Comparison of ENCODE assay signal across 8 cellular contexts in genomic region chr17:50372708-50373556, GRCh38. TPM values are rescaled to one million over a fixed set of nuclear protein-coding genes. Genes with fewer than 3 reads are reported as not detected.
DNase-seq lines count a peak whose midpoint lies in the region; ATAC-seq, FAIRE-seq and TF ChIP-seq lines count a peak whose summit lies in the region.

Gene EME1 (plus strand): TSS chr17:50373229. CDS start chr17:50375209, 1,980 bp downstream.
Gene MRPL27 (minus strand): TSS chr17:50373184. CDS start chr17:50373170, 14 bp downstream.

- peaks cover 14% of the 10 kb centered on the region; the same call in 2 of the 3 replicates for H3K4me1 ChIP-seq in A549
- H3K4me1 ChIP-seq in mammary epithelial cell (ENCODE audit: insufficient read depth, low read length) = peaks cover 13% of the 10 kb centered on the region
- peaks cover 8 to 43% (median 28%) of the 10 kb centered on the region in 6 donors for H3K4me1 ChIP-seq in spleen

- in situ Hi-C loops in mammary epithelial cell (cut with MboI; ENCODE audit: low sequenced_read_pairs in 2 of 2) = no loop called here

- intact Hi-C loops in mammary epithelial cell (cut with micrococcal nuclease) = loop anchor here (2.0 kb wide), 1 partner anchor 24 kb away; the partner anchor contains the start of gene LRRC59
- intact Hi-C loops in spleen (cut with DNase I; ENCODE audit: low total_unique reads) = loop anchor here (10.0 kb wide), 1 partner anchor 102 kb away; the partner anchor contains the start of gene RSAD1

- no peaks in the 10 kb centered on the region for H4K20me1 ChIP-seq in mammary epithelial cell (ENCODE audit: insufficient read depth, low read length)

- DNase-seq in A549 (ENCODE audit: low read depth in 1 of 2, low spot score in 1 of 2) (peak; percentile 92 to 98), NCI-H2196 (lab: John Stamatoyannopoulos, UW; ENCODE audit: unreplicated experiment) (peak; percentile 86), WERI-Rb-1 (peak; percentile 91), mammary epithelial cell (peak; percentile 89), immature natural killer cell (peak; percentile 88 to 91 (median 89)), spleen (peak; percentile 95)

- peaks cover 4 to 5% (median 5%) of the 10 kb centered on the region in 3 donors for H3K27me3 Mint-ChIP-seq in immature natural killer cell (ENCODE audit: low read depth in 3 of 3)

- TSS peak; percentile 71 for BruUV-seq in mammary epithelial cell (replicated peaks; lab: Mats Ljungman, UMichigan)

- no peaks in the 10 kb centered on the region for H3K9me3 Mint-ChIP-seq in immature natural killer cell

- no peak for TF ChIP-seq RAD21 in A549 (conservative IDR thresholded peaks at IDR 0.05 in 1 of 2, IDR thresholded peaks at IDR 0.05 in 1 of 2)

- peak within 1 kb of the TSS; percentile 97 for H2AFZ ChIP-seq in mammary epithelial cell (ENCODE audit: low read depth, low read length)

- H3K4me2 ChIP-seq in A549 (peak within 1 kb of the TSS; percentile 81), mammary epithelial cell (ENCODE audit: insufficient read depth, low read depth, low read length) (peak within 1 kb of the TSS; percentile 87)

- dilution Hi-C loops in mammary epithelial cell (cut with HindIII; ENCODE audit: low sequenced_read_pairs) = no loop called here

- H3K4me3 Mint-ChIP-seq in immature natural killer cell = peak within 1 kb of the TSS; percentile 99 to 100 (median 99)

- CTCF ChIA-PET in A549 (lab: Yijun Ruan, JAX) = interaction anchor here (1.1 to 33.9 kb wide), 6 partner anchors 12 to 203 kb away, joined by 3 to 445 read pairs (median 4); partner anchors contain the start of genes COL1A1 and LRRC59
- CTCF ChIA-PET in mammary epithelial cell (lab: Charles Lee; ENCODE audit: low non-redundant PET) = no interaction called here

- peak within 1 kb of the TSS; percentile 97 to 100 (median 98) for H3K27ac Mint-ChIP-seq in immature natural killer cell

- peak; percentile 95 to 97 for ATAC-seq in A549
- peak; percentile 76 for ATAC-seq in GM18867 (IDR thresholded peaks at IDR 0.05; ENCODE audit: unreplicated experiment)
- ATAC-seq in HG03097 (IDR thresholded peaks at IDR 0.05; ENCODE audit: low FRiP score, unreplicated experiment) = peak; percentile 70

- H3K36me3 ChIP-seq in WERI-Rb-1 (peaks cover 49% of the 10 kb centered on the region), mammary epithelial cell (ENCODE audit: insufficient read depth, low read length) (peaks cover 20% of the 10 kb centered on the region), spleen (peaks cover 5 to 38% (median 28%) of the 10 kb centered on the region in 6 donors)

- no peak for TF ChIP-seq EP300 in A549 (IDR thresholded peaks at IDR 0.05)

- H3K27me3 ChIP-seq in WERI-Rb-1 (ENCODE audit: insufficient read depth, low read depth, severe bottlenecking) (no peaks in the 10 kb centered on the region), mammary epithelial cell (ENCODE audit: insufficient read depth, low read length) (no peaks in the 10 kb centered on the region), spleen (replicated peaks in 1 of 7) (no peaks in the 10 kb centered on the region)

- H3K4me1 Mint-ChIP-seq in immature natural killer cell = peaks cover 28 to 30% of the 10 kb centered on the region in 2 donors

- POLR2A ChIA-PET in A549 (lab: Yijun Ruan, JAX) = interaction anchor here (0.5 to 2.0 kb wide), 2 partner anchors 13 to 24 kb away, joined by 3 to 7 read pairs; partner anchors contain the start of gene LRRC59

- TF ChIP-seq POLR2A in A549 (IDR thresholded peaks at IDR 0.05; ENCODE audit: low read length) = peak; percentile 85
- TF ChIP-seq POLR2A in spleen (IDR thresholded peaks at IDR 0.05) = no peak

- TF ChIP-seq CTCF in A549 (IDR thresholded peaks at IDR 0.05) (no peak), WERI-Rb-1 (IDR thresholded peaks at IDR 0.05; ENCODE audit: low read depth, low read length) (no peak), mammary epithelial cell (conservative IDR thresholded peaks at IDR 0.05 in 1 of 2, IDR thresholded peaks at IDR 0.05 in 1 of 2; ENCODE audit: extremely low read depth in 1 of 2, insufficient read depth in 1 of 2, low read depth in 1 of 2, low read length in 2 of 2) (no peak), spleen (IDR thresholded peaks at IDR 0.05 in 8 of 11, conservative IDR thresholded peaks at IDR 0.05 in 3 of 11) (peak in 1 of 11 experiments; percentile 3)

- peak within 1 kb of the TSS; percentile 90 for H3K9ac ChIP-seq in mammary epithelial cell (ENCODE audit: insufficient read depth, low read length)

- WGBS in A549 (ENCODE audit: missing lambda C conversion rate) = under 1% methylated on average over 43 of the region's 45 CpGs
- WGBS in mammary epithelial cell (ENCODE audit: low coverage, missing lambda C conversion rate) = 2% methylated on average over 29 of the region's 45 CpGs
- 1 to 2% (median 2%) methylated on average over 36 to 45 of the region's 45 CpGs for WGBS in spleen, 5 donors

- H3K9me3 ChIP-seq in A549 (no peaks in the 10 kb centered on the region), WERI-Rb-1 (ENCODE audit: severe bottlenecking) (no peaks in the 10 kb centered on the region), mammary epithelial cell (replicated peaks; ENCODE audit: insufficient read depth, low read length) (no peaks in the 10 kb centered on the region), spleen (no peaks in the 10 kb centered on the region)

- H3K4me3 ChIP-seq in A549 (peak within 1 kb of the TSS; percentile 70), WERI-Rb-1 (ENCODE audit: low read depth, low read length) (peak within 1 kb of the TSS; percentile 83), mammary epithelial cell (replicated peaks in 1 of 3; ENCODE audit: insufficient read depth in 1 of 3, low read depth in 2 of 3, low read length in 3 of 3) (peak within 1 kb of the TSS; percentile 88 to 98 (median 92)), spleen (peak within 1 kb of the TSS; percentile 52 to 87 (median 75))

- peaks cover 4 to 13% (median 7%) of the 10 kb centered on the region in 3 donors for H3K36me3 Mint-ChIP-seq in immature natural killer cell

- H3K27ac ChIP-seq in A549 (peak within 1 kb of the TSS; percentile 94 to 95), WERI-Rb-1 (peak within 1 kb of the TSS; percentile 96), mammary epithelial cell (ENCODE audit: insufficient read depth, low read depth, low read length) (peak within 1 kb of the TSS; percentile 84), spleen (peak within 1 kb of the TSS; percentile 86 to 99 (median 96))

- peaks cover 43% of the 10 kb centered on the region for H3K79me2 ChIP-seq in mammary epithelial cell (ENCODE audit: insufficient read depth, low read length)

- FAIRE-seq in A549 (lab: Jason Lieb, UNC) = peak; percentile 84

TF ChIP-seq in A549, 52 proteins besides CTCF, POLR2A, EP300 and RAD21 (continues in another document):
- TF ChIP-seq HMGXB4 (CRISPR knock-in tag; IDR thresholded peaks at IDR 0.05; ENCODE audit: borderline replicate concordance) = no peak
- TF ChIP-seq E2F6 (IDR thresholded peaks at IDR 0.05; ENCODE audit: borderline replicate concordance, low read depth) = peak; percentile 93

RNA-seq across cellular contexts. Expression of gene EME1, which starts in this region (rescaled TPM):
- polyA plus RNA-seq in A549 (2011; rRNA removed) (26.3 and 29.9 TPM in 2 replicates), A549 (2017; fragmentation: RNase III; extraction: RNeasy Plus Mini Kit Qiagen cat#74134 plus additional on column Dnase treatment) (21.9 to 24.3 TPM (median 23.9 TPM) in 3 replicates), mammary epithelial cell (9.2 TPM), immature natural killer cell (under 1 TPM in 2 of 3 donors, not detected in 1; 0.47 to 0.85 TPM), spleen (1 to 10 TPM; 1.1 to 3.0 (median 1.9) TPM)
- polyA plus RNA-seq in A549 (2012; cell fraction: cytosol; rRNA removed) = 19.5 and 20.9 TPM in 2 replicates
- 60.7 and 91.1 TPM in 2 replicates for polyA plus RNA-seq in A549 (2012; cell fraction: nucleus; rRNA removed)
- 15.2 and 16.9 TPM in 2 replicates for polyA minus RNA-seq in A549 (2011; rRNA and poly(A)+ RNA removed)
- total RNA-seq in mammary epithelial cell (1 to 10 TPM in 1 of 2 donors, under 1 TPM in 1; 0.17 to 8.0 TPM), spleen (1 to 10 TPM in 6 of 7 donors, under 1 TPM in 1; 0.66 to 3.6 (median 1.9) TPM)
- 1.9 TPM for polyA minus RNA-seq in mammary epithelial cell

RNA-seq across cellular contexts. Expression of gene MRPL27, which starts in this region (rescaled TPM):
- polyA plus RNA-seq in A549 (2011; rRNA removed) = 149 and 173 TPM in 2 replicates
- polyA plus RNA-seq in A549 (2012; cell fraction: cytosol; rRNA removed) = 195 and 246 TPM in 2 replicates
- polyA plus RNA-seq in A549 (2012; cell fraction: nucleus; rRNA removed) = 123 and 149 TPM in 2 replicates
- polyA plus RNA-seq in A549 (2017; fragmentation: RNase III; extraction: RNeasy Plus Mini Kit Qiagen cat#74134 plus additional on column Dnase treatment) = 155 to 170 TPM (median 156 TPM) in 3 replicates
- polyA minus RNA-seq in A549 (2011; rRNA and poly(A)+ RNA removed) = 72.7 and 86.1 TPM in 2 replicates
- total RNA-seq in mammary epithelial cell = 10 to 100 TPM; 43.5 to 73.5 TPM
- polyA plus RNA-seq in mammary epithelial cell = 184 TPM
- polyA minus RNA-seq in mammary epithelial cell = 106 TPM
- polyA plus RNA-seq in immature natural killer cell = 10 to 100 TPM; 47.8 to 69.1 (median 49.4) TPM
- 10 to 100 TPM; 26.4 to 40.7 (median 34.0) TPM for total RNA-seq in spleen
- polyA plus RNA-seq in spleen = 100 to 1,000 TPM in 1 of 3 donors, 10 to 100 TPM in 2; 85.3 to 102 (median 92.8) TPM

Comparison
In these comparisons a context has a peak if more than half of its experiments do, and no peak if none do; other contexts are left out.
1. Peak in every context shown above with its lines: DNase-seq, ATAC-seq, H3K4me3 ChIP-seq and H3K27ac ChIP-seq.